ENCODE assay signal across 8 cellular contexts in genomic region chr10:689433-690226, GRCh38. TPM values are rescaled to one million over a fixed set of nuclear protein-coding genes. Genes with fewer than 3 reads are reported as not detected.
DNase-seq lines count a peak whose midpoint lies in the region; TF ChIP-seq lines count a peak whose summit lies in the region.

Gene DIP2C (minus strand): TSS chr10:689668. CDS start chr10:689578, 90 bp downstream.

- H3K4me3 ChIP-seq in astrocyte of the spinal cord (ENCODE audit: low read depth, low read length) (peak within 1 kb of the TSS; percentile 63), prostate gland (peak within 1 kb of the TSS; percentile 68 to 79), MM.1S (ENCODE audit: low read length) (no peak within 1 kb of the TSS)

- no peaks in the 10 kb centered on the region for H3F3A ChIP-seq in MM.1S (ENCODE audit: insufficient read depth, low read length)

- H3K9ac ChIP-seq in MM.1S (ENCODE audit: low read length): no peak within 1 kb of the TSS

- H3K36me3 ChIP-seq in prostate gland (no peaks in the 10 kb centered on the region), MM.1S (replicated peaks; ENCODE audit: insufficient read depth, low read length) (no peaks in the 10 kb centered on the region)

- H2AFZ ChIP-seq in MM.1S (ENCODE audit: low read length): no peak within 1 kb of the TSS

- no peaks in the 10 kb centered on the region for H3K9me2 ChIP-seq in MM.1S (replicated peaks; ENCODE audit: insufficient read depth, low read length)

- no peaks in the 10 kb centered on the region for H4K20me1 ChIP-seq in MM.1S (ENCODE audit: insufficient read depth, low read length)

- H3K4me2 ChIP-seq in MM.1S (ENCODE audit: low read depth, low read length): no peak within 1 kb of the TSS

- H3K27me3 ChIP-seq in prostate gland (replicated peaks; ENCODE audit: insufficient read depth) (no peaks in the 10 kb centered on the region), MM.1S (replicated peaks; ENCODE audit: insufficient read depth, low read length) (no peaks in the 10 kb centered on the region; the same call in 1 of the 2 replicates)

- TF ChIP-seq CTCF in astrocyte of the spinal cord (IDR thresholded peaks at IDR 0.05; ENCODE audit: low read depth, low read length) (no peak), prostate gland (IDR thresholded peaks at IDR 0.05) (no peak), MM.1S (IDR thresholded peaks at IDR 0.05; ENCODE audit: low read length) (no peak)

- peak; percentile 85 for DNase-seq in EH (ENCODE audit: low read depth)
- DNase-seq in NCI-H146 (lab: John Stamatoyannopoulos, UW): peak; percentile 86
- DNase-seq in astrocyte of the spinal cord (ENCODE audit: low read depth, low spot score): peak; percentile 67
- DNase-seq in hypothalamus (lab: John Stamatoyannopoulos, UW): peak in 40 of 51 donors; percentile 17 to 84 (median 59)
- peak; percentile 69 for DNase-seq in prostate gland (ENCODE audit: low spot score)
- DNase-seq in NOMO-1 treated with DMSO at 0.1 percent for 48 hours (lab: John Stamatoyannopoulos, UW; ENCODE audit: unreplicated experiment): no peak
- DNase-seq in MM.1S: no peak
- DNase-seq in H4 (ENCODE audit: low spot score): no peak

- intact Hi-C loops in prostate gland (cut with DNase I): loop anchor here (5.0 to 10.0 kb wide), 2 partner anchors 177 to 365 kb away; partner anchors contain the start of gene WDR37

- H3K27ac ChIP-seq in prostate gland: peak within 1 kb of the TSS; percentile 85 to 88
- H3K27ac ChIP-seq in MM.1S (ENCODE audit: low read length): no peak within 1 kb of the TSS

- H3K4me1 ChIP-seq in prostate gland (replicated peaks) (no peaks in the 10 kb centered on the region), MM.1S (ENCODE audit: low read length) (no peaks in the 10 kb centered on the region)

- WGBS in prostate gland: under 1% methylated on average over 61 of the region's 135 CpGs

- H3K9me3 ChIP-seq in prostate gland (no peaks in the 10 kb centered on the region), MM.1S (replicated peaks; ENCODE audit: insufficient read depth, low read length) (no peaks in the 10 kb centered on the region)

- TF ChIP-seq POLR2A in prostate gland (IDR thresholded peaks at IDR 0.05): no peak

- H3K79me2 ChIP-seq in MM.1S (ENCODE audit: low read length): no peaks in the 10 kb centered on the region

- in situ Hi-C loops in astrocyte of the spinal cord (cut with HindIII; ENCODE audit: low sequenced_read_pairs): no loop called here

RNA-seq across cellular contexts. Expression of gene DIP2C, which starts in this region (rescaled TPM):
- 10 to 100 TPM; 12.3 to 41.8 TPM for total RNA-seq in prostate gland
- 2.2 and 2.3 TPM in 2 replicates for total RNA-seq in H4 (2014; rRNA removed; shearing (Covaris generic))

Comparison
In these comparisons a context has a peak if more than half of its experiments do, and no peak if none do; other contexts are left out.
1. DNase-seq: peak in EH (single experiment), NCI-H146 (single experiment), astrocyte of the spinal cord (single experiment), hypothalamus (40 of 51) and prostate gland (single experiment); none in NOMO-1 treated with DMSO at 0.1 percent for 48 hours (single experiment), MM.1S (single experiment) and H4 (single experiment).